In the genomic region with DNA sequence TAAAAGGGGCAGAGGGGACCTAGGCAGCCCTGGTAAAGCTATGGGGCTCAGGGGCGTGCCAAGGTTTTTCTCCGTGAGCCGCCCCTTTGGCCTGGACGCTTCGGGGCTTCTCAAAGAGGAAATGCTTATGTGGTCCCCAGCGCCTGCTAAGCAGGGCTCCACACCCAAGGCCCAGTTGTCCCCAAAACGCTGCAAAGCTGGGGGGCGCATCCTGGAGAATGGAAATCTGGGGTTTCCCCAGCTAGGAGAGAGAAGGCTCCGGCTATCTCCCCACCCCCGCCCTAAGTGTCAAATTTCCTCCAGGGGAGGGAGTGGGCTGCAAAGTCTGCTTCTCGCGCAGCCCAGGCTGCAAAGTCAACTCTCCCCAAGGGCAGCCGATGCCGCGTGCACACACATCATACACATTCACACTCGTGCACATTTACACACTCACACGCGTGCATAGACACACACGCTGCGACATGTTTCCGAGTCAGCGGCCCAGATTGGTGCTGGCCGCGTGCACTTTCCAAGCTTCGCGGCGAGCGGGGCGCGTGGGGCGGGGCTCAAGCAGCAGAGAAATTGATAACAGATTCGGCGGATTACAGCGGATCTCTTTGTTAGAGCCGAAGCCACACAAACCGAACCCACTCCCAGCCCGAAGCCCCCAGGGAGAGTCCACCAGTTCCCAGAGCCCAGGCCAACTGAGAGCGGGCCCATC, we compare ENCODE assay signal across 11 cellular contexts. TPM values are rescaled to one million over a fixed set of nuclear protein-coding genes. Genes with fewer than 3 reads are reported as not detected.
DNase-seq lines count a peak whose midpoint lies in the region; ATAC-seq and TF ChIP-seq lines count a peak whose summit lies in the region.
"Had no signal": no experiment of that assay in that cellular context is flagged by ENCODE, and none has a peak within 500 bp of the region (broad histone marks: within the 10 kb centered on the region; RNA-seq: fewer than 3 reads in every experiment).

No MANE protein-coding gene starts in this region.

- peaks cover 55% of the 10 kb centered on the region for H3K27me3 Mint-ChIP-seq in activated T-helper 17 cell treated with anti-CD3 and anti-CD28 coated beads, Interleukin-2, amount 50 U/mL, for 72 hours

- no peak for TF ChIP-seq CTCF in WI38 (IDR thresholded peaks at IDR 0.05; ENCODE audit: low read depth, low read length)
- TF ChIP-seq CTCF in hepatocyte (IDR thresholded peaks at IDR 0.05; ENCODE audit: poor library complexity) = no peak
- TF ChIP-seq CTCF in retinal pigment epithelial cell (conservative IDR thresholded peaks at IDR 0.05; ENCODE audit: low read depth, low read length) = no peak

- no peak overlapping the region for H2AFZ ChIP-seq in hepatocyte

- H3K9me2 ChIP-seq in hepatocyte (replicated peaks; ENCODE audit: insufficient read depth) = no peaks in the 10 kb centered on the region

- H3K36me3 Mint-ChIP-seq in activated T-helper 17 cell treated with anti-CD3 and anti-CD28 coated beads, Interleukin-2, amount 50 U/mL, for 72 hours (ENCODE audit: low read depth) = no peaks in the 10 kb centered on the region

- peak overlapping the region; percentile 85 for H3K4me2 ChIP-seq in hepatocyte

- DNase-seq in EH (ENCODE audit: low read depth) (peak; percentile 85), hepatocyte (ENCODE audit: low spot score) (peak; percentile 57), retinal pigment epithelial cell (ENCODE audit: low read depth) (no peak), anterior cingulate cortex (lab: John Stamatoyannopoulos, UW) (no peak), SW480 (ENCODE audit: low spot score) (no peak), HK-2 (ENCODE audit: unreplicated experiment) (no peak)
- DNase-seq: activated B cell treated with CpG ODN at 0.5 μM for 24 hours; left lung; stimulated activated CD4-positive, alpha-beta T cell treated with anti-CD3 and anti-CD28 coated beads, Interleukin-4, amount 100 ng/mL, for 4 hours had no signal

- no peak overlapping the region for H3K27ac Mint-ChIP-seq in activated T-helper 17 cell treated with anti-CD3 and anti-CD28 coated beads, Interleukin-2, amount 50 U/mL, for 72 hours
- H3K27ac Mint-ChIP-seq: activated B cell treated with CpG ODN at 0.5 μM for 24 hours had no signal

- H3K36me3 ChIP-seq in hepatocyte (replicated peaks; ENCODE audit: insufficient read depth, low read depth) = no peaks in the 10 kb centered on the region
- H3K36me3 ChIP-seq: left lung had no signal

- no peaks in the 10 kb centered on the region for H3K27me3 ChIP-seq in hepatocyte

- H3K9me3 ChIP-seq in hepatocyte (ENCODE audit: low read depth) = no peaks in the 10 kb centered on the region
- H3K9me3 ChIP-seq: left lung had no signal

- H3K27ac ChIP-seq in hepatocyte = peak overlapping the region; percentile 98
- H3K27ac ChIP-seq: left lung had no signal

- peaks cover 91% of the 10 kb centered on the region for H3K79me2 ChIP-seq in hepatocyte

- no peaks in the 10 kb centered on the region for H3K4me1 ChIP-seq in hepatocyte (ENCODE audit: insufficient read depth)

- ATAC-seq in activated T-helper 17 cell treated with anti-CD3 and anti-CD28 coated beads, Interleukin-2, amount 50 U/mL, for 72 hours (replicated peaks) = no peak
- ATAC-seq: left lung had no signal

- H3K9me3 Mint-ChIP-seq in activated T-helper 17 cell treated with anti-CD3 and anti-CD28 coated beads, Interleukin-2, amount 50 U/mL, for 72 hours = no peaks in the 10 kb centered on the region
- H3K9me3 Mint-ChIP-seq: activated B cell treated with CpG ODN at 0.5 μM for 24 hours had no signal

- WGBS in hepatocyte (ENCODE audit: low lambda C conversion rate, missing lambda C conversion rate) = 14% methylated on average over 38 of the region's 38 CpGs

- peak overlapping the region; percentile 76 for H3K4me3 ChIP-seq in WI38 (ENCODE audit: low read depth, low read length)
- H3K4me3 ChIP-seq in hepatocyte = peak overlapping the region; percentile 28
- H3K4me3 ChIP-seq in retinal pigment epithelial cell (ENCODE audit: low read length) = peak overlapping the region; percentile 60

- H3K4me1 Mint-ChIP-seq in activated T-helper 17 cell treated with anti-CD3 and anti-CD28 coated beads, Interleukin-2, amount 50 U/mL, for 72 hours = peaks cover 4% of the 10 kb centered on the region

- H4K20me1 ChIP-seq in hepatocyte (ENCODE audit: insufficient read depth, poor library complexity, severe bottlenecking) = no peaks in the 10 kb centered on the region

- no peak overlapping the region for H3K4me3 Mint-ChIP-seq in activated T-helper 17 cell treated with anti-CD3 and anti-CD28 coated beads, Interleukin-2, amount 50 U/mL, for 72 hours
- H3K4me3 Mint-ChIP-seq: activated B cell treated with CpG ODN at 0.5 μM for 24 hours had no signal

RNA-seq across cellular contexts. Expression of a gene that starts 4.5 kb away (rescaled TPM):
- 96.0 and 129 TPM in 2 replicates for total RNA-seq in hepatocyte
- polyA plus RNA-seq in hepatocyte = 24.3 and 31.6 TPM in 2 replicates
- not detected for total RNA-seq in activated T-helper 17 cell treated with anti-CD3 and anti-CD28 coated beads, Interleukin-2, amount 50 U/mL, for 72 hours
- total RNA-seq: activated B cell treated with CpG ODN at 0.5 μM for 24 hours had no signal

Comparison
In these comparisons a context has a peak if more than half of its experiments do, and no peak if none do; other contexts are left out.
1. DNase-seq: peak in EH (single experiment) and hepatocyte (single experiment); none in retinal pigment epithelial cell (single experiment), anterior cingulate cortex (0 of 58), SW480 (single experiment) and HK-2 (single experiment).
2. RNA of a gene that starts 4.5 kb away (total RNA-seq): 96.0 to 129 TPM in hepatocyte; not detected in activated T-helper 17 cell treated with anti-CD3 and anti-CD28 coated beads, Interleukin-2, amount 50 U/mL, for 72 hours; every median in the first group is over 10 times any median in the second.
3. Peak in every context shown above with its lines, with median percentiles within 50 percentile points of each other: H3K4me3 ChIP-seq.